ENCODE assay signal across 27 cellular contexts in genomic region chr21:46674430-46675007, GRCh38.
"Had no signal": no experiment of that assay in that cellular context is flagged by ENCODE, and none has a peak within 500 bp of the region (broad histone marks: within the 10 kb centered on the region; RNA-seq: fewer than 3 reads in every experiment).

No MANE protein-coding gene starts in this region.

- H3K36me3 ChIP-seq: colonic mucosa, gastrocnemius medialis, heart left ventricle, neural progenitor cell, ovary, right lobe of liver, thyroid gland, vagina had no signal

- H3K27me3 ChIP-seq: colonic mucosa, hepatocyte, neural progenitor cell, ovary, right lobe of liver, thyroid gland, vagina had no signal

- H2AFZ ChIP-seq: hepatocyte, neural progenitor cell had no signal

- H3K4me3 ChIP-seq: colonic mucosa, gastrocnemius medialis, heart left ventricle, hepatocyte, lung, neural progenitor cell, ovary, right lobe of liver, thyroid gland, vagina had no signal

- H3K4me3 Mint-ChIP-seq: memory B cell; naive B cell; natural killer cell treated with Interleukin-12 subunit alpha and Interleukin-12 subunit beta and Interleukin-15 and Interleukin-18, amount 100 ng/mL, for 72 hours; neural progenitor cell; stimulated activated naive CD8-positive, alpha-beta T cell treated with anti-CD3 and anti-CD28 coated beads, Interleukin-15, amount 100 ng/mL, for 72 hours had no signal

- ATAC-seq: gastrocnemius medialis; heart left ventricle; left lobe of liver; natural killer cell treated with Interleukin-12 subunit alpha and Interleukin-12 subunit beta and Interleukin-15 and Interleukin-18, amount 100 ng/mL, for 72 hours; stimulated activated naive CD8-positive, alpha-beta T cell treated with anti-CD3 and anti-CD28 coated beads, Interleukin-15, amount 100 ng/mL, for 72 hours had no signal

- H3K9me3 ChIP-seq: colonic mucosa, gastrocnemius medialis, heart left ventricle, ovary, right lobe of liver, thyroid gland, vagina had no signal

- H3K27ac Mint-ChIP-seq: memory B cell; naive B cell; natural killer cell treated with Interleukin-12 subunit alpha and Interleukin-12 subunit beta and Interleukin-15 and Interleukin-18, amount 100 ng/mL, for 72 hours; stimulated activated naive CD8-positive, alpha-beta T cell treated with anti-CD3 and anti-CD28 coated beads, Interleukin-15, amount 100 ng/mL, for 72 hours had no signal

- DNase-seq: colonic mucosa; dermis blood vessel endothelial cell; effector memory CD4-positive, alpha-beta T cell; foreskin fibroblast; gastrocnemius medialis; heart left ventricle; kidney; naive B cell; nucleus accumbens; ovary; posterior cingulate gyrus; right lobe of liver; small intestine; stimulated activated CD4-positive, alpha-beta T cell treated with anti-CD3 and anti-CD28 coated beads, Interleukin-15, amount 100 ng/mL, for 24 hours; stimulated activated CD4-positive, alpha-beta T cell treated with anti-CD3 and anti-CD28 coated beads, Interleukin-4, amount 100 ng/mL, for 1 hour; stimulated activated CD8-positive, alpha-beta memory T cell treated with anti-CD3 and anti-CD28 coated beads, Interleukin-4, amount 100 ng/mL, for 48 hours; stimulated activated naive CD4-positive, alpha-beta T cell; stimulated activated naive CD8-positive, alpha-beta T cell treated with anti-CD3 and anti-CD28 coated beads, Interleukin-15, amount 100 ng/mL, for 72 hours; thyroid gland; trophoblast cell had no signal

- H3K4me1 Mint-ChIP-seq: memory B cell; naive B cell; stimulated activated naive CD8-positive, alpha-beta T cell treated with anti-CD3 and anti-CD28 coated beads, Interleukin-15, amount 100 ng/mL, for 72 hours had no signal

- H3K4me1 ChIP-seq: colonic mucosa, gastrocnemius medialis, heart left ventricle, neural progenitor cell, right lobe of liver, thyroid gland, vagina had no signal

- H3K36me3 Mint-ChIP-seq: memory B cell; naive B cell; natural killer cell treated with Interleukin-12 subunit alpha and Interleukin-12 subunit beta and Interleukin-15 and Interleukin-18, amount 100 ng/mL, for 72 hours; neural progenitor cell had no signal

- H3K27me3 Mint-ChIP-seq: stimulated activated naive CD8-positive, alpha-beta T cell treated with anti-CD3 and anti-CD28 coated beads, Interleukin-15, amount 100 ng/mL, for 72 hours had no signal

- H3K9me3 Mint-ChIP-seq: memory B cell; natural killer cell treated with Interleukin-12 subunit alpha and Interleukin-12 subunit beta and Interleukin-15 and Interleukin-18, amount 100 ng/mL, for 72 hours; neural progenitor cell; stimulated activated naive CD8-positive, alpha-beta T cell treated with anti-CD3 and anti-CD28 coated beads, Interleukin-15, amount 100 ng/mL, for 72 hours had no signal

- H3K9ac ChIP-seq: neural progenitor cell had no signal

- H3K4me2 ChIP-seq: hepatocyte, neural progenitor cell had no signal

- H3K27ac ChIP-seq: colonic mucosa, gastrocnemius medialis, heart left ventricle, hepatocyte, neural progenitor cell, ovary, right lobe of liver, thyroid gland, vagina had no signal
